ENCODE assay signal across 13 cellular contexts in genomic region chr2:221562226-221562625, GRCh38.
"Had no signal": no experiment of that assay in that cellular context is flagged by ENCODE, and none has a peak within 500 bp of the region (broad histone marks: within the 10 kb centered on the region; RNA-seq: fewer than 3 reads in every experiment).

No MANE protein-coding gene starts in this region.

- DNase-seq: activated CD4-positive, alpha-beta T cell treated with anti-CD3 and anti-CD28 coated beads, Interleukin-2, amount 10 ng/mL, durations not matched to agents 7 days and 5 days; activated CD8-positive, alpha-beta memory T cell treated with anti-CD3 and anti-CD28 coated beads, Interleukin-2, amount 50 U/mL, for 48 hours; activated gamma-delta T cell treated with Interleukin-2 at 50 U/mL for 16 hours; retina; stimulated activated CD4-positive, alpha-beta T cell treated with anti-CD3 and anti-CD28 coated beads, Interleukin-15, amount 100 ng/mL, for 24 hours; stimulated activated CD4-positive, alpha-beta T cell treated with anti-CD3 and anti-CD28 coated beads, Interleukin-4, amount 100 ng/mL, for 1 hour; stimulated activated naive B cell treated with anti-CD40 and anti-IgM and Interleukin-4, amounts not matched to agents 10 μg/mL and 1 μg/mL and 100 μg/mL, for 72 hours; tibial artery had no signal

- H3K9me3 Mint-ChIP-seq: activated CD4-positive, alpha-beta T cell treated with anti-CD3 and anti-CD28 coated beads, Interleukin-2, amount 10 ng/mL, durations not matched to agents 7 days and 5 days; dendritic cell treated with granulocyte-macrophage colony-stimulating factor and Interleukin-4, amounts not matched to agents 40 ng/mL and 50 ng/mL, for 4 days; stimulated activated naive B cell treated with anti-CD40 and anti-IgM and Interleukin-4, amounts not matched to agents 10 μg/mL and 1 μg/mL and 100 μg/mL, for 72 hours; T-helper 2 cell treated with Interferon-gamma antibody and Interleukin-4, amounts not matched to agents 5 μg/mL and 100 μg/mL, for 36 hours had no signal

- H3K27ac ChIP-seq: breast epithelium, skin epidermis, tibial artery had no signal

- H3K36me3 ChIP-seq: breast epithelium had no signal

- H3K4me1 ChIP-seq: breast epithelium had no signal

- H3K9me3 ChIP-seq: breast epithelium, tibial artery had no signal

- H3K4me3 ChIP-seq: breast epithelium, skin epidermis, tibial artery had no signal

- H3K36me3 Mint-ChIP-seq: stimulated activated naive B cell treated with anti-CD40 and anti-IgM and Interleukin-4, amounts not matched to agents 10 μg/mL and 1 μg/mL and 100 μg/mL, for 72 hours had no signal

- H3K4me3 Mint-ChIP-seq: activated CD4-positive, alpha-beta T cell treated with anti-CD3 and anti-CD28 coated beads, Interleukin-2, amount 10 ng/mL, durations not matched to agents 7 days and 5 days; activated naive CD8-positive, alpha-beta T cell; dendritic cell treated with granulocyte-macrophage colony-stimulating factor and Interleukin-4, amounts not matched to agents 40 ng/mL and 50 ng/mL, for 4 days; stimulated activated naive B cell treated with anti-CD40 and anti-IgM and Interleukin-4, amounts not matched to agents 10 μg/mL and 1 μg/mL and 100 μg/mL, for 72 hours; T-helper 2 cell treated with Interferon-gamma antibody and Interleukin-4, amounts not matched to agents 5 μg/mL and 100 μg/mL, for 36 hours had no signal

- H3K27ac Mint-ChIP-seq: activated CD4-positive, alpha-beta T cell treated with anti-CD3 and anti-CD28 coated beads, Interleukin-2, amount 10 ng/mL, durations not matched to agents 7 days and 5 days; activated naive CD8-positive, alpha-beta T cell; dendritic cell treated with granulocyte-macrophage colony-stimulating factor and Interleukin-4, amounts not matched to agents 40 ng/mL and 50 ng/mL, for 4 days; stimulated activated naive B cell treated with anti-CD40 and anti-IgM and Interleukin-4, amounts not matched to agents 10 μg/mL and 1 μg/mL and 100 μg/mL, for 72 hours; T-helper 2 cell treated with Interferon-gamma antibody and Interleukin-4, amounts not matched to agents 5 μg/mL and 100 μg/mL, for 36 hours had no signal

- H3K27me3 ChIP-seq: breast epithelium, tibial artery had no signal

- ATAC-seq: stimulated activated naive B cell treated with anti-CD40 and anti-IgM and Interleukin-4, amounts not matched to agents 10 μg/mL and 1 μg/mL and 100 μg/mL, for 72 hours had no signal
